Comparison of ENCODE assay signal across 8 cellular contexts in the genomic region with DNA sequence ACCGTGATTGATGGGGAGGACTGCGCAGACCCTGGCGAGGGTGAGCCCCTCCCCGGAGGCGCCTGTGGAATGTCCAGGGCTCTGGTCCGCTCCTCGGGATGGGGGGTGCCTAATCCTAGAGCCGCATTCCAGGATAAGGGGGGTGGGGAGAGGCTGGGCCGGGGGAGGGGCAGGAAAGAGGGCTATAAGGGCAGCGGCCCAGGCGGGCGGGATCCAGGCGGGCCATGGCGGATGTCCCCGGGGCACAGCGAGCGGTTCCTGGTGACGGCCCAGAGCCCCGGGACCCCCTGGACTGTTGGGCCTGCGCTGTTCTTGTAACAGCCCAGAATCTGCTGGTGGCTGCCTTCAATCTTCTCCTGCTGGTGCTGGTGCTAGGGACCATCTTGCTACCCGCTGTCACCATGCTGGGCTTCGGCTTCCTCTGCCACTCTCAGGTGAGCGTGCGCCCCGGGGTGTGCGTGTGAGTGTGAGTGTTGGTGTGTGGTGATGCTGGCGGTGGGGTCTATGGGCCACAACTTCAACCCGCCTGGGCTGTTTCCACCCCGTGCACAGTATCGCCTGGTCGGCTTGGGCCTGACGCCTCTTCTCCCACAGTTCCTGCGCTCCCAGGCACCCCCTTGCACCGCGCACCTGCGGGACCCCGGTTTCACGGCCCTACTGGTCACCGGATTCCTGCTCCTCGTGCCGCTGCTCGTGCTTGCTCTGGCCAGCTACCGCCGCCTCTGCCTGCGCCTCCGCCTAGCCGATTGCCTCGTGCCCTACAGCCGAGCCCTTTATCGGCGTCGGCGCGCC. TPM values are rescaled to one million over a fixed set of nuclear protein-coding genes. Genes with fewer than 3 reads are reported as not detected.
A peak's percentile ranks its signal among the peaks of the same experiment; 100 is the strongest.
DNase-seq lines count a peak whose midpoint lies in the region; ATAC-seq, FAIRE-seq and TF ChIP-seq lines count a peak whose summit lies in the region.
"Had no signal": no experiment of that assay in that cellular context is flagged by ENCODE, and none has a peak within 500 bp of the region (broad histone marks: within the 10 kb centered on the region; RNA-seq: fewer than 3 reads in every experiment).

A gene with protein sequence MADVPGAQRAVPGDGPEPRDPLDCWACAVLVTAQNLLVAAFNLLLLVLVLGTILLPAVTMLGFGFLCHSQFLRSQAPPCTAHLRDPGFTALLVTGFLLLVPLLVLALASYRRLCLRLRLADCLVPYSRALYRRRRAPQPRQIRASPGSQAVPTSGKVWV (plus strand): TSS at position 216 of the 792 bp plus-strand sequence. CDS start 9 bp downstream, at position 225.

- TF ChIP-seq EP300 in stomach (IDR thresholded peaks at IDR 0.05) = no peak

- H3K9me1 ChIP-seq in keratinocyte (ENCODE audit: control insufficient read depth, extremely low read depth, insufficient read depth, low read length) = no peaks in the 10 kb centered on the region

- H3K79me2 ChIP-seq in KMS-11 (ENCODE audit: insufficient read depth, low read depth) (no peaks in the 10 kb centered on the region), keratinocyte (ENCODE audit: control insufficient read depth, insufficient read depth, low read length) (peaks cover 32% of the 10 kb centered on the region)

- H3K4me2 ChIP-seq in KMS-11 (peak within 1 kb of the TSS; percentile 9; the same call in 1 of the 2 replicates), keratinocyte (ENCODE audit: control insufficient read depth, extremely low read depth, insufficient read depth, low read depth, low read length) (peak within 1 kb of the TSS; percentile 97)

- H4K20me1 ChIP-seq in KMS-11 (ENCODE audit: insufficient read depth) = no peaks in the 10 kb centered on the region
- H4K20me1 ChIP-seq in keratinocyte (ENCODE audit: control insufficient read depth, extremely low read depth, insufficient read depth, low read length) = peaks cover 8% of the 10 kb centered on the region

- no peaks in the 10 kb centered on the region for H3K36me3 ChIP-seq in KMS-11 (ENCODE audit: insufficient read depth)
- peaks cover 0 to 42% of the 10 kb centered on the region in 2 donors for H3K36me3 ChIP-seq in adrenal gland (replicated peaks in 1 of 2)
- peaks cover 23 to 33% of the 10 kb centered on the region in 2 experiments for H3K36me3 ChIP-seq in keratinocyte (ENCODE audit: control insufficient read depth in 2 of 2, extremely low read depth in 1 of 2, insufficient read depth in 2 of 2, low read length in 2 of 2)
- peaks cover 35 to 61% (median 47%) of the 10 kb centered on the region in 4 donors for H3K36me3 ChIP-seq in stomach

- TF ChIP-seq POLR2A in adrenal gland (IDR thresholded peaks at IDR 0.05) = peak in 1 of 2 donors; percentile 16
- no peak for TF ChIP-seq POLR2A in stomach (IDR thresholded peaks at IDR 0.05)

- H3K27ac ChIP-seq in KMS-11 (no peak within 1 kb of the TSS), adrenal gland (peak within 1 kb of the TSS in 4 of 5 donors; percentile 63 to 91 (median 82)), keratinocyte (ENCODE audit: control insufficient read depth, insufficient read depth, low read length) (peak within 1 kb of the TSS; percentile 73), stomach (peak within 1 kb of the TSS; percentile 93 to 96 (median 94))

- no peak for FAIRE-seq in keratinocyte (lab: Jason Lieb, UNC)

- intact Hi-C loops in adrenal gland (cut with DNase I) (loop anchor here (5.0 kb wide), 2 partner anchors 33 to 132 kb away; no protein-coding TSS in a partner anchor), stomach (cut with DNase I; ENCODE audit: low total_unique reads) (loop anchor here (10.0 kb wide), 1 partner anchor 110 kb away; no protein-coding TSS in a partner anchor)

- ATAC-seq in GM21825 (IDR thresholded peaks at IDR 0.05; ENCODE audit: unreplicated experiment) = no peak

- dilution Hi-C loops in keratinocyte (cut with MboI; ENCODE audit: extremely low pct_ligation_motif_present, low sequenced_read_pairs) = no loop called here

- H2AFZ ChIP-seq in KMS-11 (ENCODE audit: low read depth) (no peak within 1 kb of the TSS), keratinocyte (ENCODE audit: control insufficient read depth, low read length) (no peak within 1 kb of the TSS)

- H3K4me3 ChIP-seq in KMS-11 (IDR thresholded peaks at IDR 0.05; ENCODE audit: insufficient read depth, low read depth, low read length) = no peak within 1 kb of the TSS
- peak within 1 kb of the TSS in 1 of 4 donors; percentile 58 for H3K4me3 ChIP-seq in adrenal gland
- peak within 1 kb of the TSS in 2 of 3 experiments; percentile 64 to 98 for H3K4me3 ChIP-seq in keratinocyte (ENCODE audit: control insufficient read depth in 2 of 3, extremely low read depth in 1 of 3, insufficient read depth in 2 of 3, low read depth in 1 of 3, low read length in 3 of 3)
- H3K4me3 ChIP-seq in stomach = peak within 1 kb of the TSS; percentile 64 to 77 (median 68)

- H3K27me3 ChIP-seq in KMS-11 (ENCODE audit: insufficient read depth, low read depth) (no peaks in the 10 kb centered on the region), adrenal gland (no peaks in the 10 kb centered on the region), keratinocyte (ENCODE audit: control insufficient read depth, extremely low read depth, insufficient read depth, low read length) (no peaks in the 10 kb centered on the region), stomach (no peaks in the 10 kb centered on the region)

- H3K9me3 ChIP-seq in adrenal gland (replicated peaks in 1 of 3) (no peaks in the 10 kb centered on the region), keratinocyte (ENCODE audit: control insufficient read depth, low read depth, low read length) (no peaks in the 10 kb centered on the region), stomach (no peaks in the 10 kb centered on the region)

- WGBS in adrenal gland, 4 donors = 47 to 54% (median 51%) methylated on average over 20 to 54 of the region's 54 CpGs
- WGBS in stomach, 5 donors = 64 to 76% (median 73%) methylated on average over 43 to 54 of the region's 54 CpGs

- H3K9ac ChIP-seq in KMS-11 = no peak within 1 kb of the TSS
- H3K9ac ChIP-seq in keratinocyte (ENCODE audit: control insufficient read depth, extremely low read depth, insufficient read depth, low read length) = peak within 1 kb of the TSS; percentile 79

- TF ChIP-seq CTCF in KMS-11 (conservative IDR thresholded peaks at IDR 0.05; ENCODE audit: low read depth, low read length) (no peak), adrenal gland (IDR thresholded peaks at IDR 0.05) (no peak), keratinocyte (optimal IDR thresholded peaks at IDR 0.05 in 1 of 3, IDR thresholded peaks at IDR 0.05 in 1 of 3, conservative IDR thresholded peaks at IDR 0.05 in 1 of 3; ENCODE audit: extremely low read depth in 1 of 3, insufficient read depth in 2 of 3, low read length in 3 of 3) (no peak), stomach (IDR thresholded peaks at IDR 0.05) (no peak)

- peak in 6 of 7 donors; percentile 26 to 74 (median 48) for DNase-seq in adrenal gland
- DNase-seq in keratinocyte (ENCODE audit: low read depth, low spot score) = no peak
- DNase-seq in stomach = no peak
- no peak for DNase-seq in inferior parietal cortex (ENCODE audit: extremely low spot score)
- DNase-seq in AG08396 (ENCODE audit: low spot score) = no peak
- DNase-seq: midbrain had no signal

- H3K4me1 ChIP-seq in KMS-11 (ENCODE audit: low read depth, poor library complexity, severe bottlenecking) (no peaks in the 10 kb centered on the region), adrenal gland (replicated peaks in 1 of 2) (peaks cover 24 to 50% of the 10 kb centered on the region in 2 donors), keratinocyte (ENCODE audit: control insufficient read depth, extremely low read depth, insufficient read depth, low read length) (peaks cover 45% of the 10 kb centered on the region), stomach (peaks cover 42 to 69% (median 55%) of the 10 kb centered on the region in 4 donors)

RNA-seq across cellular contexts. Expression of the gene that starts here (rescaled TPM):
- total RNA-seq in adrenal gland (10 to 100 TPM; 14.9 to 52.8 (median 25.1) TPM), stomach (1 to 10 TPM in 3 of 5 donors, not detected in 2; 1.8 to 3.8 (median 3.5) TPM)
- polyA plus RNA-seq in adrenal gland (100 to 1,000 TPM in 1 of 3 donors, 10 to 100 TPM in 1, 1 to 10 TPM in 1; 7.9 to 107 (median 70.9) TPM), keratinocyte (0.14 to 0.45 TPM (median 0.24 TPM) in 3 replicates), stomach (10 to 100 TPM; 17.0 to 36.0 (median 17.4) TPM)
- polyA plus RNA-seq in keratinocyte (2011; ENCODE audit: low read depth) = not detected
- 0.09 and 0.16 TPM in 2 replicates for polyA plus RNA-seq in keratinocyte (2011; cell fraction: cytosol; rRNA removed)
- 2.1 and 3.6 TPM in 2 replicates for polyA plus RNA-seq in keratinocyte (2011; cell fraction: nucleus; rRNA removed)
- 0.36 and 1.5 TPM in 2 replicates for polyA plus RNA-seq in keratinocyte (2012; ENCODE audit: low replicate concordance)
- polyA minus RNA-seq in keratinocyte = not detected in 3 replicates
- polyA minus RNA-seq in keratinocyte (2011; cell fraction: cytosol; rRNA and poly(A)+ RNA removed) = not detected
- polyA minus RNA-seq in keratinocyte (2011; cell fraction: nucleus; rRNA and poly(A)+ RNA removed) = 2.6 TPM in 1 of 2 replicates, not detected in the other

Comparison
In these comparisons a context has a peak if more than half of its experiments do, and no peak if none do; other contexts are left out.
1. DNase-seq: peak in adrenal gland (6 of 7); none in keratinocyte (single experiment), stomach (single experiment), inferior parietal cortex (single experiment) and AG08396 (single experiment).